In genomic region chr4:173506780-173507211, GRCh38 we compare ENCODE assay signal across 10 cellular contexts. TPM values are rescaled to one million over a fixed set of nuclear protein-coding genes. Genes with fewer than 3 reads are reported as not detected.
DNase-seq lines count a peak whose midpoint lies in the region; ATAC-seq, FAIRE-seq and TF ChIP-seq lines count a peak whose summit lies in the region.
"Had no signal": no experiment of that assay in that cellular context is flagged by ENCODE, and none has a peak within 500 bp of the region (broad histone marks: within the 10 kb centered on the region; RNA-seq: fewer than 3 reads in every experiment).

No MANE protein-coding gene starts in this region.

- no peak overlapping the region for H4K91ac ChIP-seq in trophoblast cell (ENCODE audit: low read depth, low read length)

- no TSS peak for BruUV-seq in endothelial cell of umbilical vein (replicated peaks; lab: Mats Ljungman, UMichigan)
- BruUV-seq in OCI-LY7 (replicated peaks; lab: Mats Ljungman, UMichigan): no TSS peak

- TF ChIP-seq POLR2A in endothelial cell of umbilical vein (IDR thresholded peaks at IDR 0.05; ENCODE audit: low read depth, low read length): no peak

- no peaks in the 10 kb centered on the region for H3K9me1 ChIP-seq in endothelial cell of umbilical vein (replicated peaks; ENCODE audit: control insufficient read depth, extremely low read depth, insufficient read depth, low read length)

- no peak overlapping the region for H2BK12ac ChIP-seq in trophoblast cell (ENCODE audit: low read length)

- H2AFZ ChIP-seq in endothelial cell of umbilical vein (ENCODE audit: low read depth, low read length): peak overlapping the region; percentile 22
- H2AFZ ChIP-seq in trophoblast cell (ENCODE audit: insufficient read depth, low read length, poor library complexity): no peak overlapping the region
- H2AFZ ChIP-seq in OCI-LY7 (ENCODE audit: low read length): no peak overlapping the region

- ATAC-seq in GM18909 (IDR thresholded peaks at IDR 0.05; ENCODE audit: poor library complexity, unreplicated experiment): peak; percentile 26
- ATAC-seq in HG03139 (IDR thresholded peaks at IDR 0.05; ENCODE audit: unreplicated experiment): peak; percentile 6
- no peak for ATAC-seq in omental fat pad (ENCODE audit: low FRiP score)

- DNase-seq in endothelial cell of umbilical vein (ENCODE audit: low read depth, low spot score) (no peak), trophoblast cell (no peak), OCI-LY7 (ENCODE audit: low spot score) (no peak), HAP-1 (ENCODE audit: low spot score in 2 of 2) (no peak), omental fat pad (ENCODE audit: low spot score) (no peak), UCSD-AML1 (lab: John Stamatoyannopoulos, UW; ENCODE audit: unreplicated experiment) (no peak)

- H3K4me2 ChIP-seq in endothelial cell of umbilical vein (ENCODE audit: insufficient read depth, low read length) (peak overlapping the region; percentile 20), trophoblast cell (ENCODE audit: low read length) (peak overlapping the region; percentile 57), OCI-LY7 (ENCODE audit: low read length) (no peak overlapping the region)

- no peak for FAIRE-seq in endothelial cell of umbilical vein (lab: Jason Lieb, UNC)
- FAIRE-seq: TTC549 had no signal

- H3K4me1 ChIP-seq in endothelial cell of umbilical vein (ENCODE audit: control insufficient read depth, extremely low read depth, insufficient read depth, low read length) (peaks cover 14% of the 10 kb centered on the region), trophoblast cell (ENCODE audit: control insufficient read depth in 1 of 2, insufficient read depth in 2 of 2, low read length in 2 of 2) (peaks cover 9 to 12% of the 10 kb centered on the region in 2 experiments), OCI-LY7 (ENCODE audit: insufficient read depth, low read length, poor library complexity, severe bottlenecking) (no peaks in the 10 kb centered on the region), HAP-1 (no peaks in the 10 kb centered on the region)
- H3K4me1 ChIP-seq: breast epithelium had no signal

- POLR2A ChIA-PET in endothelial cell of umbilical vein (lab: Charles Lee) (no interaction called here), OCI-LY7 (lab: Charles Lee) (no interaction called here)

- dilution Hi-C loops in endothelial cell of umbilical vein (cut with MboI; ENCODE audit: extremely low pct_ligation_motif_present, low sequenced_read_pairs): no loop called here

- H3K14ac ChIP-seq in trophoblast cell (ENCODE audit: low read length): no peak overlapping the region

- in situ Hi-C loops in HAP-1 (cut with MboI; ENCODE audit: low sequenced_read_pairs): no loop called here

- H3K9ac ChIP-seq in endothelial cell of umbilical vein (replicated peaks; ENCODE audit: extremely low read depth, insufficient read depth, low read length): no peak overlapping the region
- H3K9ac ChIP-seq in trophoblast cell (ENCODE audit: low read length): no peak overlapping the region

- H4K8ac ChIP-seq in trophoblast cell (ENCODE audit: low read depth, low read length): no peak overlapping the region

- TF ChIP-seq CTCF in endothelial cell of umbilical vein (IDR thresholded peaks at IDR 0.05; ENCODE audit: extremely low read depth in 1 of 2, insufficient read depth in 1 of 2, low read depth in 1 of 2, low read length in 2 of 2) (no peak), OCI-LY7 (conservative IDR thresholded peaks at IDR 0.05; ENCODE audit: low read length) (no peak), omental fat pad (IDR thresholded peaks at IDR 0.05) (no peak)

- CTCF ChIA-PET in endothelial cell of umbilical vein (lab: Charles Lee): interaction anchor here (1.3 to 3.5 kb wide), 10 partner anchors 12 to 651 kb away, joined by 3 to 23 read pairs (median 6); partner anchors contain the start of gene HAND2
- CTCF ChIA-PET in OCI-LY7 (lab: Charles Lee; ENCODE audit: unreplicated experiment): no interaction called here

- H3K36me3 ChIP-seq in endothelial cell of umbilical vein (ENCODE audit: control insufficient read depth in 2 of 2, extremely low read depth in 1 of 2, insufficient read depth in 2 of 2, low read length in 2 of 2) (no peaks in the 10 kb centered on the region), trophoblast cell (ENCODE audit: control insufficient read depth in 1 of 2, insufficient read depth in 2 of 2, low read length in 2 of 2) (peaks cover 4 to 10% of the 10 kb centered on the region in 2 experiments), OCI-LY7 (ENCODE audit: insufficient read depth, low read length) (no peaks in the 10 kb centered on the region), HAP-1 (replicated peaks) (no peaks in the 10 kb centered on the region)
- H3K36me3 ChIP-seq: breast epithelium had no signal

- H3K4ac ChIP-seq in trophoblast cell (ENCODE audit: low read depth, low read length): no peak overlapping the region

- H3K4me3 ChIP-seq in endothelial cell of umbilical vein (replicated peaks in 1 of 3; ENCODE audit: insufficient read depth in 1 of 3, low read depth in 1 of 3, low read length in 3 of 3) (no peak overlapping the region), trophoblast cell (ENCODE audit: low read depth, low read length) (no peak overlapping the region), OCI-LY7 (ENCODE audit: low read depth, low read length, poor library complexity, severe bottlenecking) (no peak overlapping the region), HAP-1 (no peak overlapping the region)
- H3K4me3 ChIP-seq: breast epithelium had no signal

- H2BK120ac ChIP-seq in trophoblast cell (ENCODE audit: insufficient read depth, low read length, poor library complexity): no peak overlapping the region

- H3K79me2 ChIP-seq in endothelial cell of umbilical vein (ENCODE audit: control insufficient read depth, insufficient read depth, low read length) (no peaks in the 10 kb centered on the region), trophoblast cell (ENCODE audit: control insufficient read depth, insufficient read depth, low read length, poor library complexity) (no peaks in the 10 kb centered on the region), OCI-LY7 (ENCODE audit: insufficient read depth, low read depth, low read length) (no peaks in the 10 kb centered on the region)

- no peak overlapping the region for H4K12ac ChIP-seq in trophoblast cell (ENCODE audit: low read depth, low read length)

- H4K20me1 ChIP-seq in endothelial cell of umbilical vein (replicated peaks; ENCODE audit: control insufficient read depth, extremely low read depth, insufficient read depth, low read length): no peaks in the 10 kb centered on the region
- no peaks in the 10 kb centered on the region for H4K20me1 ChIP-seq in OCI-LY7 (ENCODE audit: insufficient read depth, low read length)

- H2BK5ac ChIP-seq in trophoblast cell (ENCODE audit: low read depth, low read length, poor library complexity): no peak overlapping the region

- H2AK5ac ChIP-seq in trophoblast cell (ENCODE audit: low read length): no peak overlapping the region

- H3K9me3 ChIP-seq in endothelial cell of umbilical vein (replicated peaks; ENCODE audit: control insufficient read depth, insufficient read depth, low read length) (no peaks in the 10 kb centered on the region), trophoblast cell (ENCODE audit: insufficient read depth, low read depth, low read length) (peaks cover 5% of the 10 kb centered on the region), OCI-LY7 (ENCODE audit: low read length) (no peaks in the 10 kb centered on the region), HAP-1 (no peaks in the 10 kb centered on the region)
- H3K9me3 ChIP-seq: breast epithelium had no signal

- intact Hi-C loops in endothelial cell of umbilical vein (cut with micrococcal nuclease): loop anchor here (1.0 kb wide), 6 partner anchors 247 to 813 kb away; no protein-coding TSS in a partner anchor
- intact Hi-C loops in OCI-LY7 (cut with micrococcal nuclease; ENCODE audit: unreplicated experiment): loop anchor here (5.0 to 10.0 kb wide), 2 partner anchors 618 to 811 kb away; no protein-coding TSS in a partner anchor

- peaks cover 81 to 95% of the 10 kb centered on the region in 2 experiments for H3K27me3 ChIP-seq in endothelial cell of umbilical vein (ENCODE audit: control insufficient read depth in 2 of 2, insufficient read depth in 2 of 2, low read length in 2 of 2)
- peaks cover 66% of the 10 kb centered on the region for H3K27me3 ChIP-seq in trophoblast cell (ENCODE audit: insufficient read depth, low read length)
- no peaks in the 10 kb centered on the region; the same call in 1 of the 2 replicates for H3K27me3 ChIP-seq in HAP-1 (ENCODE audit: low read depth)

- no peak overlapping the region for H3K18ac ChIP-seq in trophoblast cell (ENCODE audit: low read length)

- peaks cover 3% of the 10 kb centered on the region for H3K79me1 ChIP-seq in trophoblast cell (ENCODE audit: low read length)

- H3K23ac ChIP-seq in trophoblast cell (ENCODE audit: low read length): no peak overlapping the region

- H3K27ac ChIP-seq in endothelial cell of umbilical vein (ENCODE audit: insufficient read depth, low read depth, low read length) (no peak overlapping the region), trophoblast cell (ENCODE audit: low read depth, low read length) (no peak overlapping the region), OCI-LY7 (ENCODE audit: low read depth, low read length, poor library complexity, severe bottlenecking) (no peak overlapping the region)
- H3K27ac ChIP-seq: breast epithelium had no signal

- H3K9me2 ChIP-seq in OCI-LY7 (ENCODE audit: insufficient read depth, low read length): no peaks in the 10 kb centered on the region

- no CpG with 5 or more reads among the region's 26 CpGs for WGBS in trophoblast cell (ENCODE audit: extremely low coverage, insufficient coverage, insufficient read length)

TF ChIP-seq in endothelial cell of umbilical vein, 7 proteins besides CTCF, POLR2A, EP300 and RAD21:
- peak; percentile 91 for TF ChIP-seq EZH2 (IDR thresholded peaks at IDR 0.05; ENCODE audit: borderline replicate concordance, low read depth, low read length, severe bottlenecking)
- TF ChIP-seq GATA2 (IDR thresholded peaks at IDR 0.05; ENCODE audit: insufficient read depth, insufficient read length, low read depth, low read length): no peak
TF ChIP-seq in endothelial cell of umbilical vein: peak in this region for 1.

RNA-seq across cellular contexts. Expression of gene HAND2, which starts 23.2 kb away (rescaled TPM):
- total RNA-seq in endothelial cell of umbilical vein: not detected in 2 replicates
- not detected in 2 replicates for polyA plus RNA-seq in endothelial cell of umbilical vein
- polyA plus RNA-seq in endothelial cell of umbilical vein (2011; cell fraction: cytosol; rRNA removed): not detected in 2 replicates
- not detected in 2 replicates for polyA plus RNA-seq in endothelial cell of umbilical vein (2011; cell fraction: nucleus; rRNA removed)
- polyA plus RNA-seq in endothelial cell of umbilical vein (2012): not detected in 2 replicates
- polyA minus RNA-seq in endothelial cell of umbilical vein: not detected in 2 replicates
- not detected for polyA minus RNA-seq in endothelial cell of umbilical vein (2011; cell fraction: cytosol; rRNA and poly(A)+ RNA removed)
- polyA minus RNA-seq in endothelial cell of umbilical vein (2011; cell fraction: nucleus; rRNA and poly(A)+ RNA removed): not detected in 2 replicates
- polyA plus RNA-seq in trophoblast cell (2013): 12.4 and 13.9 TPM in 2 replicates
- total RNA-seq in OCI-LY7 (2014; rRNA removed; shearing (Covaris generic)): not detected in 2 replicates
- not detected in 2 replicates for total RNA-seq in OCI-LY7 (2022)
- 10 to 100 TPM in 3 of 4 donors, 1 to 10 TPM in 1; 4.2 to 29.2 (median 12.3) TPM for total RNA-seq in omental fat pad
